27 cellular contexts compared by ENCODE assay signal in genomic region chr9:72400866-72401265, GRCh38.
"Had no signal": no experiment of that assay in that cellular context is flagged by ENCODE, and none has a peak within 500 bp of the region (broad histone marks: within the 10 kb centered on the region; RNA-seq: fewer than 3 reads in every experiment).

No MANE protein-coding gene starts in this region.

- H3K27me3 ChIP-seq: neural progenitor cell, ovary, right lobe of liver, sigmoid colon, stomach, thyroid gland, tibial nerve, upper lobe of left lung, vagina had no signal

- H3K4me3 Mint-ChIP-seq: nephron; neural progenitor cell; stimulated activated effector memory CD8-positive, alpha-beta T cell treated with anti-CD3 and anti-CD28 coated beads, Interleukin-12 subunit alpha, Interleukin-12 subunit beta, amount 100 ng/mL, for 72 hours; stimulated activated naive B cell treated with anti-CD40 and anti-IgM and Interleukin-4, amounts not matched to agents 10 μg/mL and 1 μg/mL and 100 μg/mL, for 72 hours; stimulated activated naive CD8-positive, alpha-beta T cell treated with anti-CD3 and anti-CD28 coated beads, Interleukin-15, Interleukin-2, amounts not matched to agents 100 ng/mL and 50 ng/mL, for 24 hours had no signal

- H3K4me1 Mint-ChIP-seq: stimulated activated effector memory CD8-positive, alpha-beta T cell treated with anti-CD3 and anti-CD28 coated beads, Interleukin-12 subunit alpha, Interleukin-12 subunit beta, amount 100 ng/mL, for 72 hours; stimulated activated naive B cell treated with anti-CD40 and anti-IgM and Interleukin-4, amounts not matched to agents 10 μg/mL and 1 μg/mL and 100 μg/mL, for 72 hours had no signal

- DNase-seq: occipital lobe; ovary; posterior cingulate gyrus; psoas muscle; right cardiac atrium; right lobe of liver; sigmoid colon; small intestine; stimulated activated CD4-positive, alpha-beta T cell treated with anti-CD3 and anti-CD28 coated beads, Interleukin-15, amount 100 ng/mL, for 24 hours; stimulated activated CD4-positive, alpha-beta T cell treated with anti-CD3 and anti-CD28 coated beads, Interleukin-2, amount 100 ng/mL, for 24 hours; stimulated activated CD4-positive, alpha-beta T cell treated with anti-CD3 and anti-CD28 coated beads, Interleukin-2, amount 100 ng/mL, for 48 hours; stimulated activated CD4-positive, alpha-beta T cell treated with anti-CD3 and anti-CD28 coated beads, Interleukin-4, amount 100 ng/mL, for 24 hours; stimulated activated naive B cell treated with anti-CD40 and anti-IgM and Interleukin-4, amounts not matched to agents 10 μg/mL and 1 μg/mL and 100 μg/mL, for 72 hours; stimulated activated naive CD4-positive, alpha-beta T cell treated with Interleukin-2 at 50 U/mL for 16 hours; stomach; thyroid gland; trophoblast cell; upper lobe of left lung had no signal

- H3K36me3 ChIP-seq: neural progenitor cell, ovary, right lobe of liver, sigmoid colon, stomach, thoracic aorta, thyroid gland, tibial nerve, upper lobe of left lung, vagina had no signal

- H3K9me3 ChIP-seq: ovary, psoas muscle, right lobe of liver, sigmoid colon, stomach, thoracic aorta, thyroid gland, tibial nerve, upper lobe of left lung, vagina had no signal

- H3K36me3 Mint-ChIP-seq: neural progenitor cell; stimulated activated effector memory CD8-positive, alpha-beta T cell treated with anti-CD3 and anti-CD28 coated beads, Interleukin-12 subunit alpha, Interleukin-12 subunit beta, amount 100 ng/mL, for 72 hours; stimulated activated naive B cell treated with anti-CD40 and anti-IgM and Interleukin-4, amounts not matched to agents 10 μg/mL and 1 μg/mL and 100 μg/mL, for 72 hours had no signal

- H3K4me3 ChIP-seq: neural progenitor cell, ovary, psoas muscle, right lobe of liver, sigmoid colon, stomach, thoracic aorta, thyroid gland, tibial nerve, upper lobe of left lung, vagina had no signal

- H3K27ac Mint-ChIP-seq: nephron; neural progenitor cell; progenitor cell of endocrine pancreas; stimulated activated effector memory CD8-positive, alpha-beta T cell treated with anti-CD3 and anti-CD28 coated beads, Interleukin-12 subunit alpha, Interleukin-12 subunit beta, amount 100 ng/mL, for 72 hours; stimulated activated naive B cell treated with anti-CD40 and anti-IgM and Interleukin-4, amounts not matched to agents 10 μg/mL and 1 μg/mL and 100 μg/mL, for 72 hours; stimulated activated naive CD8-positive, alpha-beta T cell treated with anti-CD3 and anti-CD28 coated beads, Interleukin-15, Interleukin-2, amounts not matched to agents 100 ng/mL and 50 ng/mL, for 24 hours had no signal

- H3K9me3 Mint-ChIP-seq: nephron; stimulated activated effector memory CD8-positive, alpha-beta T cell treated with anti-CD3 and anti-CD28 coated beads, Interleukin-12 subunit alpha, Interleukin-12 subunit beta, amount 100 ng/mL, for 72 hours; stimulated activated naive CD8-positive, alpha-beta T cell treated with anti-CD3 and anti-CD28 coated beads, Interleukin-15, Interleukin-2, amounts not matched to agents 100 ng/mL and 50 ng/mL, for 24 hours had no signal

- H3K4me1 ChIP-seq: neural progenitor cell, parathyroid adenoma had no signal

- H3K27me3 Mint-ChIP-seq: progenitor cell of endocrine pancreas had no signal
